ENCODE assay signal across 1 cellular context in genomic region chr14:89430271-89430620, GRCh38.
TF ChIP-seq lines count a peak whose summit lies in the region.

No MANE protein-coding gene starts in this region.

TF ChIP-seq in HepG2, 621 proteins besides CTCF, POLR2A, EP300 and RAD21 (continued from another document):
- TF ChIP-seq ZNF646 (CRISPR knock-in tag; IDR thresholded peaks at IDR 0.05) = no peak
